ENCODE assay signal across 11 cellular contexts in genomic region chr17:66676421-66676820, GRCh38.
DNase-seq lines count a peak whose midpoint lies in the region; ATAC-seq, FAIRE-seq and TF ChIP-seq lines count a peak whose summit lies in the region.
"Had no signal": no experiment of that assay in that cellular context is flagged by ENCODE, and none has a peak within 500 bp of the region (broad histone marks: within the 10 kb centered on the region; RNA-seq: fewer than 3 reads in every experiment).

No MANE protein-coding gene starts in this region.

- no peak overlapping the region for H3K4me3 ChIP-seq in choroid plexus epithelial cell (ENCODE audit: low read depth, low read length)
- no peak overlapping the region for H3K4me3 ChIP-seq in pancreas

- intact Hi-C loops in pancreas (cut with DNase I), result no loop called here
- intact Hi-C loops in left ventricle myocardium superior (cut with micrococcal nuclease), result no loop called here

- peaks cover 5% of the 10 kb centered on the region for H3K27me3 Mint-ChIP-seq in glutamatergic neuron (ENCODE audit: unreplicated experiment)

- H3K27ac ChIP-seq in pancreas, result no peak overlapping the region

- in situ Hi-C loops in Caki2 (cut with HindIII; ENCODE audit: low pct_unique_long_range_greater_than_20kb, low sequenced_read_pairs), result no loop called here

- H3K4me3 Mint-ChIP-seq in glutamatergic neuron (ENCODE audit: unreplicated experiment), result no peak overlapping the region

- no peak for FAIRE-seq in pancreas (lab: Jason Lieb, UNC)
- FAIRE-seq: G401.6 had no signal

- TF ChIP-seq CTCF in choroid plexus epithelial cell (conservative IDR thresholded peaks at IDR 0.05; ENCODE audit: low read depth, low read length), result no peak
- no peak for TF ChIP-seq CTCF in pancreas (IDR thresholded peaks at IDR 0.05)
- TF ChIP-seq CTCF in glutamatergic neuron (IDR thresholded peaks at IDR 0.05; ENCODE audit: partially characterized antibody, unreplicated experiment), result no peak

- no peaks in the 10 kb centered on the region for H3K4me1 ChIP-seq in pancreas

- ATAC-seq in pancreas (peak; percentile 82 to 95 (median 87)), HG02678 (IDR thresholded peaks at IDR 0.05; ENCODE audit: unreplicated experiment) (no peak), left ventricle myocardium superior (no peak), GM21529 (IDR thresholded peaks at IDR 0.05; ENCODE audit: unreplicated experiment) (no peak)

- no peaks in the 10 kb centered on the region for H3K27me3 ChIP-seq in pancreas

- DNase-seq in Caki2 (ENCODE audit: low read depth) (peak; percentile 71), NCI-H1417 (lab: John Stamatoyannopoulos, UW) (peak in 2 of 3 experiments; percentile 60 to 78), choroid plexus epithelial cell (ENCODE audit: low read depth) (peak; percentile 34), pancreas (peak in 4 of 6 donors; percentile 31 to 76 (median 62)), glutamatergic neuron (no peak), left ventricle myocardium superior (no peak)
- DNase-seq: left cardiac atrium, SW 1271 had no signal

- H3K4me1 Mint-ChIP-seq in glutamatergic neuron (ENCODE audit: low read depth, unreplicated experiment), result no peaks in the 10 kb centered on the region

- H3K27ac Mint-ChIP-seq in glutamatergic neuron (ENCODE audit: unreplicated experiment), result no peak overlapping the region

- no peaks in the 10 kb centered on the region for H3K36me3 ChIP-seq in pancreas

- no peaks in the 10 kb centered on the region for H3K9me3 ChIP-seq in pancreas

- peaks cover 4% of the 10 kb centered on the region for H3K36me3 Mint-ChIP-seq in glutamatergic neuron (ENCODE audit: unreplicated experiment)

- no peaks in the 10 kb centered on the region for H3K9me3 Mint-ChIP-seq in glutamatergic neuron (ENCODE audit: unreplicated experiment)

- WGBS in pancreas, 2 donors, result 56 to 58% methylated on average over 11 of the region's 11 CpGs

Comparison
In these comparisons a context has a peak if more than half of its experiments do, and no peak if none do; other contexts are left out.
1. DNase-seq: peak in Caki2 (single experiment), NCI-H1417 (2 of 3), choroid plexus epithelial cell (single experiment) and pancreas (4 of 6); none in glutamatergic neuron (single experiment) and left ventricle myocardium superior (single experiment).
2. ATAC-seq: peak in pancreas (4 of 4); none in HG02678 (single experiment), left ventricle myocardium superior (single experiment) and GM21529 (single experiment).